Comparison of ENCODE assay signal across 29 cellular contexts in genomic region chr6:50539441-50539840, GRCh38.
"Had no signal": no experiment of that assay in that cellular context is flagged by ENCODE, and none has a peak within 500 bp of the region (broad histone marks: within the 10 kb centered on the region; RNA-seq: fewer than 3 reads in every experiment).

No MANE protein-coding gene starts in this region.

- H3K9me3 Mint-ChIP-seq: activated naive CD4-positive, alpha-beta T cell treated with anti-CD3 and anti-CD28 coated beads, Interleukin-2, amount 10 ng/mL, durations not matched to agents 7 days and 5 days; activated naive CD8-positive, alpha-beta T cell treated with anti-CD3 and anti-CD28 coated beads, Interleukin-2, amount 50 U/mL, for 24 hours; brain; WTC11 had no signal

- H3K27me3 Mint-ChIP-seq: activated CD4-positive, alpha-beta memory T cell treated with anti-CD3 and anti-CD28 coated beads, Interleukin-2, amount 10 ng/mL, durations not matched to agents 7 days and 5 days; activated CD8-positive, alpha-beta memory T cell treated with anti-CD3 and anti-CD28 coated beads, Interleukin-2, amount 10 ng/mL, durations not matched to agents 7 days and 5 days; activated naive CD4-positive, alpha-beta T cell treated with anti-CD3 and anti-CD28 coated beads, Interleukin-2, amount 10 ng/mL, durations not matched to agents 7 days and 5 days; activated naive CD8-positive, alpha-beta T cell; activated naive CD8-positive, alpha-beta T cell treated with anti-CD3 and anti-CD28 coated beads, Interleukin-2, amount 50 U/mL, for 24 hours had no signal

- H3K36me3 Mint-ChIP-seq: activated CD8-positive, alpha-beta memory T cell treated with anti-CD3 and anti-CD28 coated beads, Interleukin-2, amount 10 ng/mL, durations not matched to agents 7 days and 5 days; activated naive CD4-positive, alpha-beta T cell treated with anti-CD3 and anti-CD28 coated beads, Interleukin-2, amount 10 ng/mL, durations not matched to agents 7 days and 5 days; activated naive CD8-positive, alpha-beta T cell; brain; WTC11 had no signal

- H3K4me2 ChIP-seq: KMS-11, PC-9 had no signal

- H3K9ac ChIP-seq: KMS-11 had no signal

- H3K4me3 Mint-ChIP-seq: activated CD4-positive, alpha-beta memory T cell treated with anti-CD3 and anti-CD28 coated beads, Interleukin-2, amount 10 ng/mL, durations not matched to agents 7 days and 5 days; activated CD8-positive, alpha-beta memory T cell treated with anti-CD3 and anti-CD28 coated beads, Interleukin-2, amount 10 ng/mL, durations not matched to agents 7 days and 5 days; activated naive CD4-positive, alpha-beta T cell treated with anti-CD3 and anti-CD28 coated beads, Interleukin-2, amount 10 ng/mL, durations not matched to agents 7 days and 5 days; activated naive CD8-positive, alpha-beta T cell; activated naive CD8-positive, alpha-beta T cell treated with anti-CD3 and anti-CD28 coated beads, Interleukin-2, amount 50 U/mL, for 24 hours; brain; WTC11 had no signal

- H3K4me3 ChIP-seq: PC-9 had no signal

- ATAC-seq: activated CD4-positive, CD25-positive, alpha-beta regulatory T cell treated with anti-CD3 and anti-CD28 coated beads, Interleukin-2, amount 50 U/mL, for 24 hours; activated CD8-positive, alpha-beta memory T cell treated with anti-CD3 and anti-CD28 coated beads, Interleukin-2, amount 10 ng/mL, durations not matched to agents 7 days and 5 days; activated naive CD8-positive, alpha-beta T cell treated with anti-CD3 and anti-CD28 coated beads, Interleukin-2, amount 50 U/mL, for 24 hours; Right ventricle myocardium inferior; WTC11 had no signal

- DNase-seq: activated CD4-positive, alpha-beta memory T cell treated with anti-CD3 and anti-CD28 coated beads, Interleukin-2, amount 10 ng/mL, durations not matched to agents 7 days and 5 days; activated CD4-positive, alpha-beta T cell treated with anti-CD3 and anti-CD28 coated beads for 4 hours; activated CD8-positive, alpha-beta memory T cell treated with anti-CD3 and anti-CD28 coated beads for 24 hours; activated CD8-positive, alpha-beta memory T cell treated with anti-CD3 and anti-CD28 coated beads, Interleukin-2, amount 10 ng/mL, durations not matched to agents 7 days and 5 days; activated CD8-positive, alpha-beta memory T cell treated with anti-CD3 and anti-CD28 coated beads, Interleukin-2, amount 50 U/mL, for 48 hours; activated effector memory CD4-positive, alpha-beta T cell treated with Interleukin-2 at 50 U/mL for 16 hours; activated naive CD4-positive, alpha-beta T cell treated with anti-CD3 and anti-CD28 coated beads, Interleukin-2, amount 10 ng/mL, durations not matched to agents 7 days and 5 days; activated naive CD8-positive, alpha-beta T cell treated with anti-CD3 and anti-CD28 coated beads, Interleukin-2, amount 50 U/mL, for 24 hours; activated T-cell treated with anti-CD3 and anti-CD28 coated beads, Interleukin-2, amount 50 U/mL, for 48 hours; anterior cingulate cortex; central memory CD4-positive, alpha-beta T cell; NCI-H1105; NCI-H1436; NCI-H1694; NCI-H1930; NCI-H2081 treated with DMSO at 0.1 percent for 48 hours; NCI-H345; NCI-H524 treated with DMSO at 0.1 percent for 48 hours; NCI-H748 treated with DMSO at 0.1 percent for 48 hours; NK-92 treated with Interleukin-12 subunit alpha and Interleukin-12 subunit beta, amount 100 ng/mL, for 24 hours; PC-9; SIG-M5 had no signal

- H2AFZ ChIP-seq: PC-9 had no signal

- H3K4me1 Mint-ChIP-seq: activated CD4-positive, alpha-beta memory T cell treated with anti-CD3 and anti-CD28 coated beads, Interleukin-2, amount 10 ng/mL, durations not matched to agents 7 days and 5 days; activated CD8-positive, alpha-beta memory T cell treated with anti-CD3 and anti-CD28 coated beads, Interleukin-2, amount 10 ng/mL, durations not matched to agents 7 days and 5 days; activated naive CD4-positive, alpha-beta T cell treated with anti-CD3 and anti-CD28 coated beads, Interleukin-2, amount 10 ng/mL, durations not matched to agents 7 days and 5 days; activated naive CD8-positive, alpha-beta T cell treated with anti-CD3 and anti-CD28 coated beads, Interleukin-2, amount 50 U/mL, for 24 hours had no signal

- H3K27ac Mint-ChIP-seq: activated CD4-positive, alpha-beta memory T cell treated with anti-CD3 and anti-CD28 coated beads, Interleukin-2, amount 10 ng/mL, durations not matched to agents 7 days and 5 days; activated CD8-positive, alpha-beta memory T cell treated with anti-CD3 and anti-CD28 coated beads, Interleukin-2, amount 10 ng/mL, durations not matched to agents 7 days and 5 days; activated naive CD4-positive, alpha-beta T cell treated with anti-CD3 and anti-CD28 coated beads, Interleukin-2, amount 10 ng/mL, durations not matched to agents 7 days and 5 days; activated naive CD8-positive, alpha-beta T cell; activated naive CD8-positive, alpha-beta T cell treated with anti-CD3 and anti-CD28 coated beads, Interleukin-2, amount 50 U/mL, for 24 hours; brain; WTC11 had no signal

- H3K27ac ChIP-seq: KMS-11, PC-9, RWPE1 had no signal
